18 cellular contexts compared by ENCODE assay signal in genomic region chr13:101544979-101545378, GRCh38.
"Had no signal": no experiment of that assay in that cellular context is flagged by ENCODE, and none has a peak within 500 bp of the region (broad histone marks: within the 10 kb centered on the region; RNA-seq: fewer than 3 reads in every experiment).

No MANE protein-coding gene starts in this region.

- H3K9me3 ChIP-seq: MG63 had no signal

- H3K36me3 Mint-ChIP-seq: T-cell had no signal

- H3K4me3 Mint-ChIP-seq: T-cell had no signal

- H3K27ac ChIP-seq: RWPE1 had no signal

- H3K4me1 Mint-ChIP-seq: T-cell had no signal

- H3K4me3 ChIP-seq: MG63 had no signal

- H3K27me3 ChIP-seq: MG63 had no signal

- H3K27ac Mint-ChIP-seq: T-cell had no signal

- DNase-seq: Karpas-422, KG1, NCI-H1092, NCI-H1105 treated with DMSO at 0.1 percent for 48 hours, NCI-H1417 treated with DMSO at 0.1 percent for 48 hours, NCI-H146, NCI-H1694 treated with DMSO at 0.1 percent for 48 hours, NCI-H1930, NCI-H2081, NCI-H2107, NCI-H2227 treated with DMSO at 0.1 percent for 48 hours, NCI-H524, NCI-H526 treated with DMSO at 0.1 percent for 48 hours, NCI-H748 treated with DMSO at 0.1 percent for 48 hours, SHP77, T-cell had no signal

- H3K36me3 ChIP-seq: MG63 had no signal
